ENCODE assay signal across 9 cellular contexts in the genomic region with DNA sequence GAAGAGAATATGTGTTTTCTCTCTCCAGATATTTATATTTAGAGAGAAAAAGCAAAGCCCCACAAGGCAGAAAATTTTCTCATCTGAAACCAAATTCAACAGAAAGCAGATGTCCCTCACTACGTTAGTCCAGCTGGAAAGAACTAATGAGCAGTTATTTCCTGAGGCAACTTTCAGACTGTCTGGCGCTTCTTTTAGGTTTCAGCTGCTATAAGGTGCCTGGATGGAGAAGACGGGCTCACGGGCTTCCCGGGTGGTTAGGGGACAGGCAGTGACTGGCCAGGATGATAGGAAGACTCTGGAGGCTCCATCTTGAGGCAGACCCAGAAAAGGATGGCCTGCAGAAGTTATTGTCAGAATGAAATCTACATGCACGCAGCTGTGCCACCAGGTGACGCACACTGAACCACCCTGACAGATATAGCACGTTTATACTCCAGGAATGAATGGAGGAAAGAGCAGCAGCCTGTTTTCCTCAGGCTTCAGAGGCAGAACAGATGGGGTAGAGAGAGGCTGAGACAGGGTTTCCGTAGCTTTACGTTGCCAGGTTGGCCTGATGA. TPM values are rescaled to one million over a fixed set of nuclear protein-coding genes. Genes with fewer than 3 reads are reported as not detected.
A peak's percentile ranks its signal among the peaks of the same experiment; 100 is the strongest.
DNase-seq lines count a peak whose midpoint lies in the region; ATAC-seq and TF ChIP-seq lines count a peak whose summit lies in the region.
"Had no signal": no experiment of that assay in that cellular context is flagged by ENCODE, and none has a peak within 500 bp of the region (broad histone marks: within the 10 kb centered on the region; RNA-seq: fewer than 3 reads in every experiment).

No MANE protein-coding gene starts in this region.

- TF ChIP-seq CTCF in foreskin keratinocyte (conservative IDR thresholded peaks at IDR 0.05), result peak; percentile 56

- H3K4me3 Mint-ChIP-seq in activated naive CD8-positive, alpha-beta T cell treated with anti-CD3 and anti-CD28 coated beads, Interleukin-2, amount 50 U/mL, for 24 hours, result no peak overlapping the region

- no peaks in the 10 kb centered on the region for H3K9me3 Mint-ChIP-seq in activated naive CD8-positive, alpha-beta T cell treated with anti-CD3 and anti-CD28 coated beads, Interleukin-2, amount 50 U/mL, for 24 hours

- DNase-seq in EL, result peak; percentile 31
- DNase-seq in NCI-H2081 treated with DMSO at 0.1 percent for 48 hours (lab: John Stamatoyannopoulos, UW), result peak; percentile 43
- peak in 1 of 2 donors; percentile 45 for DNase-seq in foreskin keratinocyte
- no peak for DNase-seq in activated effector memory CD4-positive, alpha-beta T cell treated with Interleukin-2 at 50 U/mL for 16 hours
- DNase-seq in activated naive CD8-positive, alpha-beta T cell treated with anti-CD3 and anti-CD28 coated beads, Interleukin-2, amount 50 U/mL, for 24 hours, result no peak

- H3K36me3 Mint-ChIP-seq in activated naive CD8-positive, alpha-beta T cell treated with anti-CD3 and anti-CD28 coated beads, Interleukin-2, amount 50 U/mL, for 24 hours (ENCODE audit: low read depth), result no peaks in the 10 kb centered on the region

- no peaks in the 10 kb centered on the region for H3K4me1 Mint-ChIP-seq in activated naive CD8-positive, alpha-beta T cell treated with anti-CD3 and anti-CD28 coated beads, Interleukin-2, amount 50 U/mL, for 24 hours

- H3K27ac ChIP-seq in foreskin keratinocyte, result no peak overlapping the region

- H3K27me3 Mint-ChIP-seq in activated naive CD8-positive, alpha-beta T cell treated with anti-CD3 and anti-CD28 coated beads, Interleukin-2, amount 50 U/mL, for 24 hours, result peaks cover 7% of the 10 kb centered on the region

- H3K27me3 ChIP-seq in foreskin keratinocyte, result no peaks in the 10 kb centered on the region
- H3K27me3 ChIP-seq: ovary had no signal

- ATAC-seq in GM19463 (IDR thresholded peaks at IDR 0.05; ENCODE audit: unreplicated experiment), result peak; percentile 35
- peak; percentile 68 for ATAC-seq in foreskin keratinocyte
- no peak for ATAC-seq in HG02973 (IDR thresholded peaks at IDR 0.05; ENCODE audit: unreplicated experiment)
- no peak for ATAC-seq in activated naive CD8-positive, alpha-beta T cell treated with anti-CD3 and anti-CD28 coated beads, Interleukin-2, amount 50 U/mL, for 24 hours
- ATAC-seq in HG03025 (IDR thresholded peaks at IDR 0.05; ENCODE audit: low FRiP score, unreplicated experiment), result no peak

- H3K27ac Mint-ChIP-seq in activated naive CD8-positive, alpha-beta T cell treated with anti-CD3 and anti-CD28 coated beads, Interleukin-2, amount 50 U/mL, for 24 hours, result no peak overlapping the region

- H3K4me1 ChIP-seq in foreskin keratinocyte, result no peaks in the 10 kb centered on the region

RNA-seq across cellular contexts. Expression of a gene that starts 50.7 kb away (rescaled TPM):
- total RNA-seq in foreskin keratinocyte, result 51.6 and 54.3 TPM in 2 replicates
- 41.1 and 47.9 TPM in 2 replicates for polyA plus RNA-seq in foreskin keratinocyte

RNA-seq across cellular contexts. Expression of a gene that starts 54.7 kb away (rescaled TPM):
- total RNA-seq in foreskin keratinocyte, result 95.6 and 105 TPM in 2 replicates
- 70.3 and 79.4 TPM in 2 replicates for polyA plus RNA-seq in foreskin keratinocyte

Comparison
In these comparisons a context has a peak if more than half of its experiments do, and no peak if none do; other contexts are left out.
1. DNase-seq: peak in EL (single experiment) and NCI-H2081 treated with DMSO at 0.1 percent for 48 hours (single experiment); none in activated effector memory CD4-positive, alpha-beta T cell treated with Interleukin-2 at 50 U/mL for 16 hours (single experiment) and activated naive CD8-positive, alpha-beta T cell treated with anti-CD3 and anti-CD28 coated beads, Interleukin-2, amount 50 U/mL, for 24 hours (single experiment).
2. ATAC-seq: peak in GM19463 (single experiment) and foreskin keratinocyte (single experiment); none in HG02973 (single experiment), activated naive CD8-positive, alpha-beta T cell treated with anti-CD3 and anti-CD28 coated beads, Interleukin-2, amount 50 U/mL, for 24 hours (single experiment) and HG03025 (single experiment).